8 cellular contexts compared by ENCODE assay signal in the genomic region with DNA sequence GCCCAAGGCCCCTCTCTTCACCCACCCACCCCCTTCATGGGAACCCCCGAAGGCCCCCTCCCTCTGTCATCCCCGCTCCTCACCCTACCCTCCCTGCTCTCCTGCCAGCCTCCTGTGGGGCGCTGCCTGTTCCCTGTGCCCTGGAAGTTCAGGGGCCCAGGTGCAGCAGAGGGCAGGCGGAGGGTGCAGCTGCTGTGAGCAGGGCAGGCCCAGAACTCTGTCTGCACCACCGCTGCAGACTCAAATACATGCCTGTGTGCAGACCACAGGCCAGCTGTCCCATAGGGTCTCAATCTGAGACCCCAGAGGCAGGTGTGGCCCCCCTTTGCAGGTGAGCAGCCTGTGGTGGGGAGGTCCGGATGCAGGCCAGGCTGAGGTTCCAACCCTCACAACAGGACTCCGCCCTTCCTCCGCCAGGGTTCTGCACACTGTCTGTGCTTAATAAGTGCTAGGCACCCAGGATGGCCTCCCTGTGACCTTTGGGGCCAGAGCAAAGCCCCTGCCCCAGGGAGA.
A peak's percentile ranks its signal among the peaks of the same experiment; 100 is the strongest.
DNase-seq lines count a peak whose midpoint lies in the region; ATAC-seq, FAIRE-seq and TF ChIP-seq lines count a peak whose summit lies in the region.

No MANE protein-coding gene starts in this region.

- H3K36me3 ChIP-seq in esophagus (ENCODE audit: control insufficient read depth in 2 of 2, insufficient read depth in 2 of 2, low read length in 1 of 2) = no peaks in the 10 kb centered on the region

- FAIRE-seq in GM12892 (lab: Jason Lieb, UNC) = no peak

- CTCF ChIA-PET in activated CD4-positive, alpha-beta memory T cell treated with anti-CD3 and anti-CD28 coated beads for 36 hours (lab: Charles Lee) = no interaction called here

- no peak for TF ChIP-seq POLR2A in GM12892 (IDR thresholded peaks at IDR 0.05; ENCODE audit: low read depth, low read length)

- ATAC-seq in sciatic nerve = no peak
- no peak for ATAC-seq in GM18858 (IDR thresholded peaks at IDR 0.05; ENCODE audit: unreplicated experiment)

- 58 to 61% methylated on average over 8 of the region's 8 CpGs for WGBS in esophagus, 2 donors

- H3K4me3 ChIP-seq in esophagus (ENCODE audit: low read depth in 1 of 2, low read length in 2 of 2) = no peak overlapping the region

- H3K9me3 Mint-ChIP-seq in activated CD4-positive, alpha-beta memory T cell treated with anti-CD3 and anti-CD28 coated beads for 36 hours = no peaks in the 10 kb centered on the region

- H3K4me3 Mint-ChIP-seq in activated CD4-positive, alpha-beta memory T cell treated with anti-CD3 and anti-CD28 coated beads for 36 hours = peak overlapping the region; percentile 2

- no peaks in the 10 kb centered on the region for H3K9me3 ChIP-seq in esophagus (ENCODE audit: control insufficient read depth in 2 of 2, insufficient read depth in 1 of 2, low read depth in 1 of 2, low read length in 1 of 2)

- H3K27ac Mint-ChIP-seq in activated CD4-positive, alpha-beta memory T cell treated with anti-CD3 and anti-CD28 coated beads for 36 hours = no peak overlapping the region

- H3K4me1 ChIP-seq in esophagus (ENCODE audit: control insufficient read depth in 2 of 2, insufficient read depth in 2 of 2, low read length in 1 of 2) = peaks cover 11 to 23% of the 10 kb centered on the region in 2 donors

- intact Hi-C loops in activated CD4-positive, alpha-beta memory T cell treated with anti-CD3 and anti-CD28 coated beads for 36 hours (cut with micrococcal nuclease) = loop anchor here (10.0 kb wide), 1 partner anchor 120 kb away; no protein-coding TSS in a partner anchor
- intact Hi-C loops in sciatic nerve (cut with DNase I) = no loop called here

- H3K27me3 ChIP-seq in esophagus (ENCODE audit: control insufficient read depth in 1 of 2, insufficient read depth in 2 of 2, low read length in 2 of 2) = no peaks in the 10 kb centered on the region

- H3K27ac ChIP-seq in esophagus (ENCODE audit: low read depth in 2 of 2, low read length in 1 of 2) = peak overlapping the region; percentile 56 to 72

- POLR2A ChIA-PET in activated CD4-positive, alpha-beta memory T cell treated with anti-CD3 and anti-CD28 coated beads for 36 hours (lab: Charles Lee) = interaction anchor here (0.6 kb wide), 1 partner anchor 63 kb away, joined by 3 read pairs; no protein-coding TSS in a partner anchor

- H3K4me1 Mint-ChIP-seq in activated CD4-positive, alpha-beta memory T cell treated with anti-CD3 and anti-CD28 coated beads for 36 hours (ENCODE audit: low read depth) = peaks cover 22% of the 10 kb centered on the region

- no peaks in the 10 kb centered on the region for H3K36me3 Mint-ChIP-seq in activated CD4-positive, alpha-beta memory T cell treated with anti-CD3 and anti-CD28 coated beads for 36 hours

- no peaks in the 10 kb centered on the region for H3K27me3 Mint-ChIP-seq in activated CD4-positive, alpha-beta memory T cell treated with anti-CD3 and anti-CD28 coated beads for 36 hours

- DNase-seq in GM12892 (ENCODE audit: insufficient read length) = peak; percentile 20
- DNase-seq in activated CD4-positive, alpha-beta memory T cell treated with anti-CD3 and anti-CD28 coated beads for 36 hours = peak; percentile 46
- peak; percentile 61 for DNase-seq in sciatic nerve (ENCODE audit: low spot score)
- no peak for DNase-seq in germinal center (ENCODE audit: low spot score)
- no peak for DNase-seq in pons (ENCODE audit: low spot score)
- no peak for DNase-seq in NCI-H2171 (lab: John Stamatoyannopoulos, UW)

Comparison
In these comparisons a context has a peak if more than half of its experiments do, and no peak if none do; other contexts are left out.
1. DNase-seq: peak in GM12892 (single experiment), activated CD4-positive, alpha-beta memory T cell treated with anti-CD3 and anti-CD28 coated beads for 36 hours (single experiment) and sciatic nerve (single experiment); none in germinal center (single experiment), pons (single experiment) and NCI-H2171 (single experiment).